ENCODE assay signal across 11 cellular contexts in genomic region chr7:142646274-142646895, GRCh38.
DNase-seq lines count a peak whose midpoint lies in the region; ATAC-seq lines count a peak whose summit lies in the region.
"Had no signal": no experiment of that assay in that cellular context is flagged by ENCODE, and none has a peak within 500 bp of the region (broad histone marks: within the 10 kb centered on the region; RNA-seq: fewer than 3 reads in every experiment).

No MANE protein-coding gene starts in this region.

- peak overlapping the region; percentile 33 to 57 (median 54) for H3K4me3 ChIP-seq in skeletal muscle tissue (ENCODE audit: low read length in 3 of 3)
- H3K4me3 ChIP-seq: testis had no signal

- CTCF ChIA-PET in activated CD8-positive, alpha-beta memory T cell treated with anti-CD3 and anti-CD28 coated beads, Interleukin-2, amount 10 ng/mL, durations not matched to agents 7 days and 5 days (lab: Charles Lee): interaction anchor here (1.5 kb wide), 1 partner anchor 137 kb away, joined by 3 read pairs; no protein-coding TSS in a partner anchor

- peaks cover 3 to 19% (median 3%) of the 10 kb centered on the region in 3 donors for H3K4me1 ChIP-seq in skeletal muscle tissue (ENCODE audit: control insufficient read depth in 3 of 3, insufficient read depth in 3 of 3, low read length in 3 of 3)
- H3K4me1 ChIP-seq: testis had no signal

- peaks cover 10% of the 10 kb centered on the region for H3K4me1 Mint-ChIP-seq in activated CD8-positive, alpha-beta memory T cell treated with anti-CD3 and anti-CD28 coated beads, Interleukin-2, amount 10 ng/mL, durations not matched to agents 7 days and 5 days
- H3K4me1 Mint-ChIP-seq in activated T-helper 2 cell treated with anti-CD3 and anti-CD28 coated beads, Interferon-gamma antibody, Interleukin-2, Interleukin-4, amounts not matched to agents 10 μg/mL and 5 μg/mL and 100 μg/mL, durations not matched to agents 14 hours and 24 hours and 36 hours (ENCODE audit: low read depth): peaks cover 1% of the 10 kb centered on the region

- no peaks in the 10 kb centered on the region for H3K9me3 ChIP-seq in skeletal muscle tissue (ENCODE audit: control insufficient read depth in 3 of 3, low read length in 3 of 3)
- H3K9me3 ChIP-seq: testis had no signal

- H3K9me3 Mint-ChIP-seq in activated CD8-positive, alpha-beta memory T cell treated with anti-CD3 and anti-CD28 coated beads, Interleukin-2, amount 10 ng/mL, durations not matched to agents 7 days and 5 days (ENCODE audit: low read depth): no peaks in the 10 kb centered on the region
- no peaks in the 10 kb centered on the region for H3K9me3 Mint-ChIP-seq in activated T-helper 2 cell treated with anti-CD3 and anti-CD28 coated beads, Interferon-gamma antibody, Interleukin-2, Interleukin-4, amounts not matched to agents 10 μg/mL and 5 μg/mL and 100 μg/mL, durations not matched to agents 14 hours and 24 hours and 36 hours

- H3K36me3 Mint-ChIP-seq in activated CD8-positive, alpha-beta memory T cell treated with anti-CD3 and anti-CD28 coated beads, Interleukin-2, amount 10 ng/mL, durations not matched to agents 7 days and 5 days: no peaks in the 10 kb centered on the region
- H3K36me3 Mint-ChIP-seq in activated T-helper 2 cell treated with anti-CD3 and anti-CD28 coated beads, Interferon-gamma antibody, Interleukin-2, Interleukin-4, amounts not matched to agents 10 μg/mL and 5 μg/mL and 100 μg/mL, durations not matched to agents 14 hours and 24 hours and 36 hours (ENCODE audit: low read depth): no peaks in the 10 kb centered on the region

- peaks cover 16% of the 10 kb centered on the region for H3K27me3 Mint-ChIP-seq in activated CD8-positive, alpha-beta memory T cell treated with anti-CD3 and anti-CD28 coated beads, Interleukin-2, amount 10 ng/mL, durations not matched to agents 7 days and 5 days
- peaks cover 35% of the 10 kb centered on the region for H3K27me3 Mint-ChIP-seq in activated T-helper 2 cell treated with anti-CD3 and anti-CD28 coated beads, Interferon-gamma antibody, Interleukin-2, Interleukin-4, amounts not matched to agents 10 μg/mL and 5 μg/mL and 100 μg/mL, durations not matched to agents 14 hours and 24 hours and 36 hours (ENCODE audit: low read depth)

- peaks cover 0 to 10% (median 0%) of the 10 kb centered on the region in 3 donors for H3K27me3 ChIP-seq in skeletal muscle tissue (ENCODE audit: control insufficient read depth in 3 of 3, insufficient read depth in 3 of 3, low read length in 3 of 3)
- H3K27me3 ChIP-seq: testis had no signal

- intact Hi-C loops in activated T-helper 2 cell treated with anti-CD3 and anti-CD28 coated beads, Interferon-gamma antibody, Interleukin-2, Interleukin-4, amounts not matched to agents 10 μg/mL and 5 μg/mL and 100 μg/mL, durations not matched to agents 14 hours and 24 hours and 36 hours (cut with micrococcal nuclease): no loop called here

- peak overlapping the region; percentile 59 for H3K27ac Mint-ChIP-seq in activated CD8-positive, alpha-beta memory T cell treated with anti-CD3 and anti-CD28 coated beads, Interleukin-2, amount 10 ng/mL, durations not matched to agents 7 days and 5 days
- no peak overlapping the region for H3K27ac Mint-ChIP-seq in activated T-helper 2 cell treated with anti-CD3 and anti-CD28 coated beads, Interferon-gamma antibody, Interleukin-2, Interleukin-4, amounts not matched to agents 10 μg/mL and 5 μg/mL and 100 μg/mL, durations not matched to agents 14 hours and 24 hours and 36 hours

- ATAC-seq in activated CD8-positive, alpha-beta memory T cell treated with anti-CD3 and anti-CD28 coated beads, Interleukin-2, amount 10 ng/mL, durations not matched to agents 7 days and 5 days: no peak
- no peak for ATAC-seq in HG03442 (IDR thresholded peaks at IDR 0.05; ENCODE audit: unreplicated experiment)

- peak overlapping the region; percentile 24 to 69 (median 34) for H3K9ac ChIP-seq in skeletal muscle tissue (ENCODE audit: low read depth in 1 of 3, low read length in 3 of 3)

- H3K4me3 Mint-ChIP-seq in activated CD8-positive, alpha-beta memory T cell treated with anti-CD3 and anti-CD28 coated beads, Interleukin-2, amount 10 ng/mL, durations not matched to agents 7 days and 5 days: peak overlapping the region; percentile 52
- peak overlapping the region; percentile 37 for H3K4me3 Mint-ChIP-seq in activated T-helper 2 cell treated with anti-CD3 and anti-CD28 coated beads, Interferon-gamma antibody, Interleukin-2, Interleukin-4, amounts not matched to agents 10 μg/mL and 5 μg/mL and 100 μg/mL, durations not matched to agents 14 hours and 24 hours and 36 hours (ENCODE audit: low read depth)

- DNase-seq in activated CD8-positive, alpha-beta memory T cell treated with anti-CD3 and anti-CD28 coated beads, Interleukin-2, amount 10 ng/mL, durations not matched to agents 7 days and 5 days: no peak
- no peak for DNase-seq in activated CD8-positive, alpha-beta memory T cell treated with anti-CD3 and anti-CD28 coated beads for 24 hours
- DNase-seq in NCI-H748 treated with DMSO at 0.1 percent for 48 hours (lab: John Stamatoyannopoulos, UW): peak; percentile 19
- no peak for DNase-seq in activated T-helper 2 cell treated with anti-CD3 and anti-CD28 coated beads, Interferon-gamma antibody, Interleukin-2, Interleukin-4, amounts not matched to agents 10 μg/mL and 5 μg/mL and 100 μg/mL, durations not matched to agents 14 hours and 24 hours and 36 hours (ENCODE audit: low spot score)
- DNase-seq in MV-4-11 (lab: John Stamatoyannopoulos, UW): no peak
- DNase-seq in midbrain (lab: John Stamatoyannopoulos, UW): no peak
- DNase-seq: mesendoderm, NCI-H2227 treated with DMSO at 0.1 percent for 48 hours, testis had no signal

- H3K27ac ChIP-seq in skeletal muscle tissue (ENCODE audit: low read depth, low read length): peak overlapping the region; percentile 17
- H3K27ac ChIP-seq: testis had no signal

- no peaks in the 10 kb centered on the region for H3K36me3 ChIP-seq in skeletal muscle tissue (ENCODE audit: control insufficient read depth in 3 of 3, insufficient read depth in 3 of 3, low read length in 3 of 3)
